In genomic region chr12:67811437-67812361, GRCh38 we compare ENCODE assay signal across 14 cellular contexts.
DNase-seq lines count a peak whose midpoint lies in the region; ATAC-seq and TF ChIP-seq lines count a peak whose summit lies in the region.
"Had no signal": no experiment of that assay in that cellular context is flagged by ENCODE, and none has a peak within 500 bp of the region (broad histone marks: within the 10 kb centered on the region; RNA-seq: fewer than 3 reads in every experiment).

No MANE protein-coding gene starts in this region.

- no peaks in the 10 kb centered on the region for H3K27me3 Mint-ChIP-seq in activated naive CD4-positive, alpha-beta T cell treated with anti-CD3 and anti-CD28 coated beads, Interleukin-2, amount 10 ng/mL, durations not matched to agents 7 days and 5 days
- no peaks in the 10 kb centered on the region for H3K27me3 Mint-ChIP-seq in stimulated activated memory B cell treated with anti-CD40 and anti-IgM and Interleukin-4, amounts not matched to agents 10 μg/mL and 1 μg/mL and 100 μg/mL, for 72 hours

- no peak overlapping the region for H3K27ac ChIP-seq in RWPE1
- H3K27ac ChIP-seq: BLaER1, heart right ventricle, upper lobe of right lung had no signal

- H3K4me3 Mint-ChIP-seq in activated naive CD4-positive, alpha-beta T cell treated with anti-CD3 and anti-CD28 coated beads, Interleukin-2, amount 10 ng/mL, durations not matched to agents 7 days and 5 days, result no peak overlapping the region
- no peak overlapping the region for H3K4me3 Mint-ChIP-seq in stimulated activated memory B cell treated with anti-CD40 and anti-IgM and Interleukin-4, amounts not matched to agents 10 μg/mL and 1 μg/mL and 100 μg/mL, for 72 hours
- H3K4me3 Mint-ChIP-seq: activated naive CD4-positive, alpha-beta T cell treated with anti-CD3 and anti-CD28 coated beads for 36 hours had no signal

- H3K4me1 Mint-ChIP-seq in activated naive CD4-positive, alpha-beta T cell treated with anti-CD3 and anti-CD28 coated beads, Interleukin-2, amount 10 ng/mL, durations not matched to agents 7 days and 5 days, result no peaks in the 10 kb centered on the region
- H3K4me1 Mint-ChIP-seq in stimulated activated memory B cell treated with anti-CD40 and anti-IgM and Interleukin-4, amounts not matched to agents 10 μg/mL and 1 μg/mL and 100 μg/mL, for 72 hours, result no peaks in the 10 kb centered on the region

- peaks cover 8 to 12% of the 10 kb centered on the region in 2 donors for H3K9me3 Mint-ChIP-seq in activated naive CD4-positive, alpha-beta T cell treated with anti-CD3 and anti-CD28 coated beads, Interleukin-2, amount 50 U/mL, for 72 hours
- peaks cover 9% of the 10 kb centered on the region for H3K9me3 Mint-ChIP-seq in activated naive CD4-positive, alpha-beta T cell treated with anti-CD3 and anti-CD28 coated beads, Interleukin-2, amount 10 ng/mL, durations not matched to agents 7 days and 5 days
- no peaks in the 10 kb centered on the region for H3K9me3 Mint-ChIP-seq in stimulated activated memory B cell treated with anti-CD40 and anti-IgM and Interleukin-4, amounts not matched to agents 10 μg/mL and 1 μg/mL and 100 μg/mL, for 72 hours

- CTCF ChIA-PET in activated naive CD4-positive, alpha-beta T cell treated with anti-CD3 and anti-CD28 coated beads, Interleukin-2, amount 10 ng/mL, durations not matched to agents 7 days and 5 days (lab: Charles Lee), result interaction anchor here (1.3 to 1.4 kb wide), 2 partner anchors 18 to 161 kb away, joined by 3 to 4 read pairs; no protein-coding TSS in a partner anchor
- CTCF ChIA-PET in RWPE1 (lab: Yijun Ruan, JAX), result no interaction called here

- no peak for DNase-seq in activated naive CD4-positive, alpha-beta T cell treated with anti-CD3 and anti-CD28 coated beads, Interleukin-2, amount 50 U/mL, for 72 hours (ENCODE audit: low spot score in 2 of 2)
- no peak for DNase-seq in activated naive CD4-positive, alpha-beta T cell treated with anti-CD3 and anti-CD28 coated beads, Interleukin-2, amount 10 ng/mL, durations not matched to agents 7 days and 5 days
- DNase-seq in RWPE1 (ENCODE audit: low spot score) (peak; percentile 49), fibroblast of the conjunctiva (ENCODE audit: low read depth) (peak; percentile 9), foreskin melanocyte (no peak), epidermal melanocyte (ENCODE audit: insufficient read length, low spot score) (no peak)
- DNase-seq: activated naive CD4-positive, alpha-beta T cell treated with anti-CD3 and anti-CD28 coated beads for 36 hours; heart right ventricle; NCI-H2171 treated with DMSO at 0.1 percent for 48 hours; nucleus accumbens; upper lobe of right lung had no signal

- H3K36me3 Mint-ChIP-seq in activated naive CD4-positive, alpha-beta T cell treated with anti-CD3 and anti-CD28 coated beads, Interleukin-2, amount 50 U/mL, for 72 hours, result peaks cover 0 to 10% of the 10 kb centered on the region in 2 donors
- H3K36me3 Mint-ChIP-seq in activated naive CD4-positive, alpha-beta T cell treated with anti-CD3 and anti-CD28 coated beads, Interleukin-2, amount 10 ng/mL, durations not matched to agents 7 days and 5 days, result peaks cover 6% of the 10 kb centered on the region
- no peaks in the 10 kb centered on the region for H3K36me3 Mint-ChIP-seq in stimulated activated memory B cell treated with anti-CD40 and anti-IgM and Interleukin-4, amounts not matched to agents 10 μg/mL and 1 μg/mL and 100 μg/mL, for 72 hours

- no peak for TF ChIP-seq CTCF in RWPE1 (conservative IDR thresholded peaks at IDR 0.05; ENCODE audit: low read depth)

- H3K27ac Mint-ChIP-seq in activated naive CD4-positive, alpha-beta T cell treated with anti-CD3 and anti-CD28 coated beads, Interleukin-2, amount 50 U/mL, for 72 hours, result no peak overlapping the region
- H3K27ac Mint-ChIP-seq in activated naive CD4-positive, alpha-beta T cell treated with anti-CD3 and anti-CD28 coated beads, Interleukin-2, amount 10 ng/mL, durations not matched to agents 7 days and 5 days, result no peak overlapping the region
- no peak overlapping the region for H3K27ac Mint-ChIP-seq in stimulated activated memory B cell treated with anti-CD40 and anti-IgM and Interleukin-4, amounts not matched to agents 10 μg/mL and 1 μg/mL and 100 μg/mL, for 72 hours
- H3K27ac Mint-ChIP-seq: activated naive CD4-positive, alpha-beta T cell treated with anti-CD3 and anti-CD28 coated beads for 36 hours had no signal

- ATAC-seq in activated naive CD4-positive, alpha-beta T cell treated with anti-CD3 and anti-CD28 coated beads, Interleukin-2, amount 50 U/mL, for 72 hours, result peak; percentile 69 to 77
- ATAC-seq in stimulated activated memory B cell treated with anti-CD40 and anti-IgM and Interleukin-4, amounts not matched to agents 10 μg/mL and 1 μg/mL and 100 μg/mL, for 72 hours, result no peak
- ATAC-seq in HG03354 (IDR thresholded peaks at IDR 0.05; ENCODE audit: poor library complexity, severe bottlenecking, unreplicated experiment), result no peak
- ATAC-seq: heart right ventricle, upper lobe of right lung had no signal

- POLR2A ChIA-PET in RWPE1 (lab: Yijun Ruan, JAX; ENCODE audit: low non-redundant PET), result no interaction called here

Comparison
In these comparisons a context has a peak if more than half of its experiments do, and no peak if none do; other contexts are left out.
1. ATAC-seq: peak in activated naive CD4-positive, alpha-beta T cell treated with anti-CD3 and anti-CD28 coated beads, Interleukin-2, amount 50 U/mL, for 72 hours (2 of 2); none in stimulated activated memory B cell treated with anti-CD40 and anti-IgM and Interleukin-4, amounts not matched to agents 10 μg/mL and 1 μg/mL and 100 μg/mL, for 72 hours (single experiment) and HG03354 (single experiment).
2. DNase-seq: peak in RWPE1 (single experiment) and fibroblast of the conjunctiva (single experiment); none in activated naive CD4-positive, alpha-beta T cell treated with anti-CD3 and anti-CD28 coated beads, Interleukin-2, amount 50 U/mL, for 72 hours (0 of 2), activated naive CD4-positive, alpha-beta T cell treated with anti-CD3 and anti-CD28 coated beads, Interleukin-2, amount 10 ng/mL, durations not matched to agents 7 days and 5 days (single experiment), foreskin melanocyte (single experiment) and epidermal melanocyte (single experiment).